8 cellular contexts compared by ENCODE assay signal in the genomic region with DNA sequence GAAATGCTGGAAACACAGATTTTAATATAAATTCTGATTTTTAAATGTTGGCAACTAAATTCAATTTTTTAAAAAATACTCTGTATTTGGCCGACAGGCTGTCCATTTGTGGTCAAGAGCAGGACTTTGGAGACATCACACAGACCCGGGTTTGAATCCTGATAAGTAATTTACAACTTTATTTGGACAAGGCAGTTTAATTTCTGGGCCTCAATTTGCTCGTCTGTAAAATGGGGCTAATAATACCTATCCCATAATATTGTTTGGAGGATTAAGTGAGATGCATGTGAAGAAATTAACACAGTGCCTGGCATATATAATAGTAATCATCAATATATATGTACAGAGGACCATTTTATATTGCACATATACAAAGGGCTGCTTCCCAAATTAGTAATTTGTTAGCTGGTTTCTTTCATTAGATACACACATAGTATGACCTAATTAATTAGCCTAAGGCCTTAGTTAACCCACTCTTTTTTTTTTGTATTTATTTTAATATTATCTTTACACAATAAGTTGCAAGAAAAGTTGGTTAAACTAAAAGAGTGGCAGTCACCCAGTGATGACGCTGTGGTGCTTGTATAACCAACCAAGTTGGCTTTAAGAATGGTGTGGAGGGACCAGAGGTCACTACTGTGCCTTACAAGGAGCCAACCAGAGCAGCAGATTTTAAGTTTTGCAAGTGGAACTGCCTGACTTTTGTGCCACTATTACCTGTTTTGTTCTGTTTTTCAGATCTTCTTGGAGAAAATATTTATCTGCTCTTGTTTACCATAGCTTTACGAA. TPM values are rescaled to one million over a fixed set of nuclear protein-coding genes. Genes with fewer than 3 reads are reported as not detected.
DNase-seq lines count a peak whose midpoint lies in the region; ATAC-seq and TF ChIP-seq lines count a peak whose summit lies in the region.

No MANE protein-coding gene starts in this region.

- intact Hi-C loops in activated CD4-positive, alpha-beta T cell treated with anti-CD3 and anti-CD28 coated beads for 36 hours (cut with DNase I, micrococcal nuclease) = loop anchor here (1.0 to 2.0 kb wide), 4 partner anchors 30 to 122 kb away; a partner anchor contains a TSS

- ATAC-seq in activated CD4-positive, alpha-beta T cell treated with anti-CD3 and anti-CD28 coated beads for 36 hours = no peak
- peak; percentile 36 for ATAC-seq in HG03139 (IDR thresholded peaks at IDR 0.05; ENCODE audit: unreplicated experiment)
- ATAC-seq in T-helper 17 cell = no peak

- CTCF ChIA-PET in activated CD4-positive, alpha-beta T cell treated with anti-CD3 and anti-CD28 coated beads for 36 hours (lab: Charles Lee) = interaction anchor here (1.0 to 2.7 kb wide), 6 partner anchors 29 to 123 kb away, joined by 3 to 12 read pairs (median 3); a partner anchor contains a TSS

- peak overlapping the region; percentile 99 for H3K27ac Mint-ChIP-seq in activated CD4-positive, alpha-beta T cell treated with anti-CD3 and anti-CD28 coated beads for 36 hours
- peak overlapping the region; percentile 99 for H3K27ac Mint-ChIP-seq in T-helper 17 cell
- H3K27ac Mint-ChIP-seq in progenitor cell of endocrine pancreas = peak overlapping the region; percentile 56

- peak; percentile 16 for DNase-seq in activated CD4-positive, alpha-beta T cell treated with anti-CD3 and anti-CD28 coated beads for 36 hours
- no peak for DNase-seq in activated CD4-positive, alpha-beta T cell treated with anti-CD3 and anti-CD28 coated beads for 4 hours
- no peak for DNase-seq in T-helper 17 cell
- DNase-seq in fibroblast of peridontal ligament (ENCODE audit: extremely low read depth) = peak; percentile 73
- no peak for DNase-seq in progenitor cell of endocrine pancreas (ENCODE audit: low spot score, unreplicated experiment)
- DNase-seq in COR-L47 (lab: John Stamatoyannopoulos, UW) = no peak
- DNase-seq in activated gamma-delta T cell treated with Interleukin-2 at 50 U/mL for 16 hours = no peak

- no peaks in the 10 kb centered on the region for H3K27me3 Mint-ChIP-seq in activated CD4-positive, alpha-beta T cell treated with anti-CD3 and anti-CD28 coated beads for 36 hours
- H3K27me3 Mint-ChIP-seq in T-helper 17 cell (no peaks in the 10 kb centered on the region), progenitor cell of endocrine pancreas (no peaks in the 10 kb centered on the region)

- peaks cover 48% of the 10 kb centered on the region for H3K4me1 Mint-ChIP-seq in activated CD4-positive, alpha-beta T cell treated with anti-CD3 and anti-CD28 coated beads for 36 hours
- H3K4me1 Mint-ChIP-seq in T-helper 17 cell (peaks cover 44% of the 10 kb centered on the region), progenitor cell of endocrine pancreas (ENCODE audit: low read depth) (peaks cover 3% of the 10 kb centered on the region)

- no peaks in the 10 kb centered on the region for H3K9me3 ChIP-seq in T-helper 17 cell (ENCODE audit: control insufficient read depth, low read length, poor library complexity, severe bottlenecking)

- H3K9me3 Mint-ChIP-seq in activated CD4-positive, alpha-beta T cell treated with anti-CD3 and anti-CD28 coated beads for 36 hours (ENCODE audit: low read depth) = no peaks in the 10 kb centered on the region
- no peaks in the 10 kb centered on the region for H3K9me3 Mint-ChIP-seq in progenitor cell of endocrine pancreas (ENCODE audit: low read depth)

- no peak for TF ChIP-seq CTCF in progenitor cell of endocrine pancreas (IDR thresholded peaks at IDR 0.05; ENCODE audit: unreplicated experiment)

- H3K4me3 Mint-ChIP-seq in activated CD4-positive, alpha-beta T cell treated with anti-CD3 and anti-CD28 coated beads for 36 hours = peak overlapping the region; percentile 97
- H3K4me3 Mint-ChIP-seq in T-helper 17 cell = peak overlapping the region; percentile 97
- H3K4me3 Mint-ChIP-seq in progenitor cell of endocrine pancreas (ENCODE audit: low read depth) = peak overlapping the region; percentile 96

- POLR2A ChIA-PET in activated CD4-positive, alpha-beta T cell treated with anti-CD3 and anti-CD28 coated beads for 36 hours (lab: Charles Lee) = interaction anchor here (0.6 to 1.3 kb wide), 4 partner anchors 38 to 120 kb away, joined by 3 read pairs; no protein-coding TSS in a partner anchor

- peaks cover 23% of the 10 kb centered on the region for H3K36me3 Mint-ChIP-seq in activated CD4-positive, alpha-beta T cell treated with anti-CD3 and anti-CD28 coated beads for 36 hours (ENCODE audit: low read depth)
- peaks cover 10% of the 10 kb centered on the region for H3K36me3 Mint-ChIP-seq in T-helper 17 cell (ENCODE audit: low read depth)
- peaks cover 7% of the 10 kb centered on the region for H3K36me3 Mint-ChIP-seq in progenitor cell of endocrine pancreas (ENCODE audit: insufficient read depth)

RNA-seq across cellular contexts. Expression of a gene that starts 0.7 kb away (rescaled TPM):
- total RNA-seq in activated CD4-positive, alpha-beta T cell treated with anti-CD3 and anti-CD28 coated beads for 36 hours = 10 to 100 TPM; 19.8 to 21.1 TPM
- 10 to 100 TPM; 23.2 to 24.5 TPM for total RNA-seq in T-helper 17 cell
- total RNA-seq in progenitor cell of endocrine pancreas = 16.2 and 17.6 TPM in 2 replicates

RNA-seq across cellular contexts. Expression of a gene that starts 0.8 kb away (rescaled TPM):
- total RNA-seq in activated CD4-positive, alpha-beta T cell treated with anti-CD3 and anti-CD28 coated beads for 36 hours = 10 to 100 TPM in 1 of 2 experiments, 1 to 10 TPM in 1; 8.8 to 11.0 TPM
- total RNA-seq in T-helper 17 cell (1 to 10 TPM; 6.1 to 9.0 TPM), progenitor cell of endocrine pancreas (13.5 and 13.6 TPM in 2 replicates)

RNA-seq across cellular contexts. Expression of a gene that starts 30.1 kb away (rescaled TPM):
- total RNA-seq in activated CD4-positive, alpha-beta T cell treated with anti-CD3 and anti-CD28 coated beads for 36 hours = 100 to 1,000 TPM; 111 to 129 TPM
- total RNA-seq in T-helper 17 cell (10 to 100 TPM; 27.1 to 31.4 TPM), progenitor cell of endocrine pancreas (14.0 and 14.5 TPM in 2 replicates)

Comparison
In these comparisons a context has a peak if more than half of its experiments do, and no peak if none do; other contexts are left out.
1. DNase-seq: peak in activated CD4-positive, alpha-beta T cell treated with anti-CD3 and anti-CD28 coated beads for 36 hours (single experiment) and fibroblast of peridontal ligament (single experiment); none in activated CD4-positive, alpha-beta T cell treated with anti-CD3 and anti-CD28 coated beads for 4 hours (0 of 2), T-helper 17 cell (0 of 3), progenitor cell of endocrine pancreas (single experiment), COR-L47 (single experiment) and activated gamma-delta T cell treated with Interleukin-2 at 50 U/mL for 16 hours (single experiment).
2. Peak in every context shown above with its lines, with median percentiles within 50 percentile points of each other: H3K27ac Mint-ChIP-seq and H3K4me3 Mint-ChIP-seq.